Comparison of ENCODE assay signal across 9 cellular contexts in the genomic region with DNA sequence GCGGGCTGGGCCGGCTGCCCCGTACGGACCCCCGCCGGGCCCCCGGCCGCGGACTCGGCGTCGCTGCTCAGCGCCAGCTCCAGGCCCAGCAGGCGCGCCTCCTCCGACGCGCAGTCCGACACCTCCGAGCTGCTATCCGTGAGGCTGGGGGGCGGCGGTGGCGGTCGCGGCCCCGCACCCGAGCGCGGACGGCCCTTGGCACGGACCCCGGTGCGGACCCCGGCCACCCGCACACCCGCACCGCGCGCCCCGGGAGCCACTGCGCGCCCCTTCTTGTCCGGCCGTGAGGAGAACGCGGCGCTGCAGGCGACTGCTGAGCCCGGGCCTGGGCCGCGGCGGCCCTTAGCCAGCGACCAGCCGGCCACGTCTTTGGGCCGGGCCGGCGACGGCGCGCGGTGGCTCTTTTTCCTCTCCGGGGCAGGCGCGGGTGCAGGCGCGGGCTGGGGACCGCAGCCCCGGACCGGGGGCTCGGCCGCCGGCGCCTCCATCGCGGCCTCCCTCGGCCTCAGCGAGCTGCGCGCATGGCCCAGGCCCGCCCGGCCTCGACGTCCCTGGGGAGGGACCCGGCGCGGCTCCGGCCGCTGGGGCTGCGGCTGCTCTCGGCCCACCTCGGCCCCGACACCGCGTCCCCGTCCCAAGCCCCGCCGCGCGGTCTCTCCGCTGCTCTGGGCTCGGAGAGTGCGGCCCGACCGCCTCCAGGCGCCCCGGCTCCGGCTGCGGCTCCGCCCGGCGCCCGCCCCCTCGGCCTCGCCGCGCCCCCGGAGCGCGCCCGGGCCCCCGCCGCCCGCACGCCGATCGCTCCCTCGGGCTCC. TPM values are rescaled to one million over a fixed set of nuclear protein-coding genes. Genes with fewer than 3 reads are reported as not detected.
DNase-seq lines count a peak whose midpoint lies in the region; ATAC-seq and TF ChIP-seq lines count a peak whose summit lies in the region.
"Had no signal": no experiment of that assay in that cellular context is flagged by ENCODE, and none has a peak within 500 bp of the region (broad histone marks: within the 10 kb centered on the region; RNA-seq: fewer than 3 reads in every experiment).

No MANE protein-coding gene starts in this region.

- H3K9me3 ChIP-seq in HCT116 (ENCODE audit: control insufficient read depth in 1 of 2, insufficient read depth in 1 of 2, low read depth in 1 of 2, low read length in 2 of 2), result no peaks in the 10 kb centered on the region
- no peaks in the 10 kb centered on the region for H3K9me3 ChIP-seq in Panc1 (ENCODE audit: control insufficient read depth, insufficient read depth, low read depth, low read length)
- no peaks in the 10 kb centered on the region for H3K9me3 ChIP-seq in left ventricle myocardium inferior (replicated peaks)
- no peaks in the 10 kb centered on the region for H3K9me3 ChIP-seq in CD8-positive, alpha-beta memory T cell (ENCODE audit: low read length)

- no peak for TF ChIP-seq RAD21 in HCT116 (IDR thresholded peaks at IDR 0.05; ENCODE audit: low read depth)

- intact Hi-C loops in HCT116 (cut with micrococcal nuclease), result no loop called here
- intact Hi-C loops in Panc1 (cut with micrococcal nuclease; ENCODE audit: unreplicated experiment), result no loop called here
- intact Hi-C loops in left ventricle myocardium inferior (cut with micrococcal nuclease), result no loop called here

- H3K36me3 ChIP-seq in HCT116 (ENCODE audit: control insufficient read depth in 1 of 2, insufficient read depth in 2 of 2, low read length in 2 of 2) (no peaks in the 10 kb centered on the region), Panc1 (ENCODE audit: control insufficient read depth, insufficient read depth, low read length) (no peaks in the 10 kb centered on the region), left ventricle myocardium inferior (no peaks in the 10 kb centered on the region)
- H3K36me3 ChIP-seq in CD8-positive, alpha-beta memory T cell (ENCODE audit: insufficient read depth, low read length), result no peaks in the 10 kb centered on the region

- H3K27me3 ChIP-seq in HCT116 (ENCODE audit: insufficient read depth, low read length) (no peaks in the 10 kb centered on the region), Panc1 (ENCODE audit: control insufficient read depth, insufficient read depth, low read length) (no peaks in the 10 kb centered on the region), left ventricle myocardium inferior (ENCODE audit: low read depth) (no peaks in the 10 kb centered on the region)
- no peaks in the 10 kb centered on the region for H3K27me3 ChIP-seq in CD8-positive, alpha-beta memory T cell (ENCODE audit: insufficient read depth, low read length, poor library complexity, severe bottlenecking)

- in situ Hi-C loops in Panc1 (cut with HindIII; ENCODE audit: low pct_unique_long_range_greater_than_20kb, low sequenced_read_pairs), result no loop called here

- H3K27me3 Mint-ChIP-seq in stimulated activated naive CD8-positive, alpha-beta T cell treated with anti-CD3 and anti-CD28 coated beads, Interleukin-15, amount 100 ng/mL, for 72 hours, result peaks cover 29% of the 10 kb centered on the region
- peaks cover 28 to 32% of the 10 kb centered on the region in 2 donors for H3K27me3 Mint-ChIP-seq in CD8-positive, alpha-beta memory T cell

- no peak overlapping the region for H3K27ac Mint-ChIP-seq in stimulated activated naive CD8-positive, alpha-beta T cell treated with anti-CD3 and anti-CD28 coated beads, Interleukin-15, amount 100 ng/mL, for 72 hours
- no peak overlapping the region for H3K27ac Mint-ChIP-seq in CD8-positive, alpha-beta memory T cell

- TF ChIP-seq CTCF in HCT116 (IDR thresholded peaks at IDR 0.05 in 2 of 3, conservative IDR thresholded peaks at IDR 0.05 in 1 of 3; ENCODE audit: borderline replicate concordance in 1 of 3, insufficient read depth in 1 of 3, low read depth in 2 of 3, low read length in 2 of 3), result no peak
- TF ChIP-seq CTCF in Panc1 (IDR thresholded peaks at IDR 0.05), result no peak
- TF ChIP-seq CTCF in left ventricle myocardium inferior (IDR thresholded peaks at IDR 0.05; ENCODE audit: borderline replicate concordance), result no peak

- no TSS peak for BruUV-seq in HCT116 (replicated peaks; lab: Mats Ljungman, UMichigan)
- no TSS peak for BruUV-seq in Panc1 (replicated peaks; lab: Mats Ljungman, UMichigan)

- peak overlapping the region; percentile 91 for H3K4me2 ChIP-seq in HCT116 (ENCODE audit: low read length)

- no peaks in the 10 kb centered on the region for H3K9me3 Mint-ChIP-seq in stimulated activated naive CD8-positive, alpha-beta T cell treated with anti-CD3 and anti-CD28 coated beads, Interleukin-15, amount 100 ng/mL, for 72 hours
- no peaks in the 10 kb centered on the region for H3K9me3 Mint-ChIP-seq in CD8-positive, alpha-beta memory T cell

- TF ChIP-seq POLR2A in HCT116 (IDR thresholded peaks at IDR 0.05; ENCODE audit: borderline replicate concordance, extremely low read depth, insufficient read depth, insufficient read length), result peak; percentile 35

- no peaks in the 10 kb centered on the region for H4K20me1 ChIP-seq in HCT116 (ENCODE audit: insufficient read depth)

- H3K9me2 ChIP-seq in HCT116 (ENCODE audit: insufficient read depth), result no peaks in the 10 kb centered on the region

- POLR2A ChIA-PET in HCT116 (lab: Charles Lee), result interaction anchor here (1.0 kb wide), 1 partner anchor 27 kb away, joined by 6 read pairs; no protein-coding TSS in a partner anchor
- POLR2A ChIA-PET in Panc1 (lab: Charles Lee), result no interaction called here
- POLR2A ChIA-PET in CD8-positive, alpha-beta memory T cell (lab: Charles Lee), result interaction anchor here (0.5 to 1.4 kb wide), 2 partner anchors 29 to 909 kb away, joined by 3 read pairs; no protein-coding TSS in a partner anchor

- H3K9ac ChIP-seq in HCT116 (ENCODE audit: low read length), result peak overlapping the region; percentile 50

- peaks cover 15% of the 10 kb centered on the region for H3K4me1 Mint-ChIP-seq in stimulated activated naive CD8-positive, alpha-beta T cell treated with anti-CD3 and anti-CD28 coated beads, Interleukin-15, amount 100 ng/mL, for 72 hours
- H3K4me1 Mint-ChIP-seq in CD8-positive, alpha-beta memory T cell, result peaks cover 0 to 16% (median 3%) of the 10 kb centered on the region in 3 donors

- no peak overlapping the region for H2AFZ ChIP-seq in HCT116 (ENCODE audit: low read depth, low read length, poor library complexity, severe bottlenecking)

- H3K36me3 Mint-ChIP-seq in CD8-positive, alpha-beta memory T cell, result no peaks in the 10 kb centered on the region

- peak; percentile 39 for ATAC-seq in GM18517 (IDR thresholded peaks at IDR 0.05; ENCODE audit: unreplicated experiment)
- peak; percentile 70 for ATAC-seq in HCT116
- peak; percentile 78 for ATAC-seq in Panc1
- peak; percentile 69 for ATAC-seq in stimulated activated naive CD8-positive, alpha-beta T cell treated with anti-CD3 and anti-CD28 coated beads, Interleukin-15, amount 100 ng/mL, for 72 hours

- RAD21 ChIA-PET in HCT116 (lab: Charles Lee; ENCODE audit: low non-redundant PET in 1 of 2, low total read pairs in 2 of 2, uncharacterized antibody in 2 of 2, unreplicated experiment in 2 of 2), result interaction anchor here in 1 of 2 experiments (1.5 kb wide), 1 partner anchor 27 kb away, joined by 7 read pairs; no protein-coding TSS in a partner anchor

- H3K79me2 ChIP-seq in HCT116 (ENCODE audit: insufficient read depth, low read length), result peaks cover 31% of the 10 kb centered on the region; the same call in 1 of the 2 replicates

- H3K4me3 Mint-ChIP-seq in stimulated activated naive CD8-positive, alpha-beta T cell treated with anti-CD3 and anti-CD28 coated beads, Interleukin-15, amount 100 ng/mL, for 72 hours, result no peak overlapping the region
- no peak overlapping the region for H3K4me3 Mint-ChIP-seq in CD8-positive, alpha-beta memory T cell

- CTCF ChIA-PET in HCT116 (lab: Charles Lee) (interaction anchor here (1.8 to 2.0 kb wide), 2 partner anchors 19 to 27 kb away, joined by 6 to 9 read pairs; no protein-coding TSS in a partner anchor), Panc1 (lab: Charles Lee) (interaction anchor here (0.5 to 2.4 kb wide), 5 partner anchors 28 to 89 kb away, joined by 3 to 7 read pairs (median 4); a partner anchor contains a TSS)
- CTCF ChIA-PET in CD8-positive, alpha-beta memory T cell (lab: Charles Lee), result interaction anchor here (0.9 to 1.0 kb wide), 2 partner anchors 14 to 89 kb away, joined by 3 read pairs; a partner anchor contains a TSS

- H3K4me1 ChIP-seq in HCT116 (ENCODE audit: control insufficient read depth in 1 of 2, insufficient read depth in 2 of 2, low read length in 2 of 2) (peaks cover 16 to 42% of the 10 kb centered on the region in 2 experiments), Panc1 (ENCODE audit: control insufficient read depth, insufficient read depth, low read length) (peaks cover 26% of the 10 kb centered on the region), left ventricle myocardium inferior (peaks cover 64% of the 10 kb centered on the region)
- no peaks in the 10 kb centered on the region for H3K4me1 ChIP-seq in CD8-positive, alpha-beta memory T cell (ENCODE audit: insufficient read depth, low read length)

- H3K4me3 ChIP-seq in HCT116 (replicated peaks in 1 of 2; ENCODE audit: low read depth in 1 of 2, low read length in 2 of 2), result peak overlapping the region; percentile 28 to 49; a peak in 3 of 4 replicates
- H3K4me3 ChIP-seq in Panc1 (ENCODE audit: low read depth in 2 of 2, low read length in 2 of 2), result peak overlapping the region; percentile 64 to 68
- peak overlapping the region; percentile 77 for H3K4me3 ChIP-seq in left ventricle myocardium inferior
- no peak overlapping the region for H3K4me3 ChIP-seq in CD8-positive, alpha-beta memory T cell (ENCODE audit: low read length)

- DNase-seq in HCT116 (ENCODE audit: low read depth, low spot score) (no peak), Panc1 (ENCODE audit: low read depth, low spot score) (no peak), left ventricle myocardium inferior (no peak)
- DNase-seq in stimulated activated naive CD8-positive, alpha-beta T cell treated with anti-CD3 and anti-CD28 coated beads, Interleukin-15, amount 100 ng/mL, for 72 hours, result peak in 1 of 2 donors; percentile 38
- DNase-seq in central memory CD4-positive, alpha-beta T cell, result no peak
- no peak for DNase-seq in activated naive CD4-positive, alpha-beta T cell treated with Interleukin-2 at 50 U/mL for 16 hours
- DNase-seq in CD8-positive, alpha-beta memory T cell, result no peak

- H3K27ac ChIP-seq in HCT116 (ENCODE audit: low read depth, low read length) (peak overlapping the region; percentile 85), Panc1 (ENCODE audit: low read length) (no peak overlapping the region), left ventricle myocardium inferior (replicated peaks) (peak overlapping the region; percentile 95)
- H3K27ac ChIP-seq in CD8-positive, alpha-beta memory T cell (ENCODE audit: low read depth, low read length), result no peak overlapping the region

TF ChIP-seq in HCT116, 20 proteins besides CTCF, POLR2A, EP300 and RAD21:
- no peak for TF ChIP-seq JUND (IDR thresholded peaks at IDR 0.05)
- TF ChIP-seq ZFX (IDR thresholded peaks at IDR 0.05), result peak; percentile 88

RNA-seq across cellular contexts. Expression of a gene that starts 12.9 kb away (rescaled TPM):
- 0.32 TPM for total RNA-seq in HCT116 (2021; ENCODE audit: unreplicated experiment)
- 0.07 and 0.26 TPM in 2 replicates for polyA plus RNA-seq in HCT116 (2012)
- not detected for total RNA-seq in Panc1 (2021; ENCODE audit: unreplicated experiment)
- not detected for polyA plus RNA-seq in Panc1 (2012; ENCODE audit: insufficient read length)
- total RNA-seq in left ventricle myocardium inferior, result not detected
- total RNA-seq in CD8-positive, alpha-beta memory T cell, result not detected
- 0.29 TPM for polyA plus RNA-seq in CD8-positive, alpha-beta memory T cell
- total RNA-seq: activated CD8-positive, alpha-beta memory T cell treated with anti-CD3 and anti-CD28 coated beads for 36 hours had no signal

Comparison
In these comparisons a context has a peak if more than half of its experiments do, and no peak if none do; other contexts are left out.
1. H3K27ac ChIP-seq: peak in HCT116 (single experiment) and left ventricle myocardium inferior (single experiment); none in Panc1 (single experiment) and CD8-positive, alpha-beta memory T cell (single experiment).
2. Peak in every context shown above with its lines, with median percentiles within 50 percentile points of each other: ATAC-seq.